9 cellular contexts compared by ENCODE assay signal in genomic region chr3:149016669-149017541, GRCh38. TPM values are rescaled to one million over a fixed set of nuclear protein-coding genes. Genes with fewer than 3 reads are reported as not detected.
DNase-seq lines count a peak whose midpoint lies in the region; ATAC-seq and TF ChIP-seq lines count a peak whose summit lies in the region.
"Had no signal": no experiment of that assay in that cellular context is flagged by ENCODE, and none has a peak within 500 bp of the region (broad histone marks: within the 10 kb centered on the region; RNA-seq: fewer than 3 reads in every experiment).

No MANE protein-coding gene starts in this region.

- peak overlapping the region; percentile 49 for H3K4me2 ChIP-seq in osteoblast (ENCODE audit: insufficient read depth, low read length)

- POLR2A ChIA-PET in CD8-positive, alpha-beta memory T cell (lab: Charles Lee), result interaction anchor here (0.6 kb wide), 1 partner anchor 62 kb away, joined by 3 read pairs; no protein-coding TSS in a partner anchor

- ATAC-seq in stimulated activated memory B cell treated with anti-CD40 and anti-IgM and Interleukin-4, amounts not matched to agents 10 μg/mL and 1 μg/mL and 100 μg/mL, for 72 hours, result no peak
- ATAC-seq in GM19324 (IDR thresholded peaks at IDR 0.05; ENCODE audit: low FRiP score, unreplicated experiment), result no peak

- H3K4me1 ChIP-seq in CD8-positive, alpha-beta memory T cell (ENCODE audit: insufficient read depth, low read length), result no peaks in the 10 kb centered on the region
- peaks cover 74% of the 10 kb centered on the region for H3K4me1 ChIP-seq in osteoblast (ENCODE audit: insufficient read depth, low read length)

- CTCF ChIA-PET in CD8-positive, alpha-beta memory T cell (lab: Charles Lee), result interaction anchor here (0.7 kb wide), 2 partner anchors 15 to 62 kb away, joined by 3 to 4 read pairs; no protein-coding TSS in a partner anchor

- H3K9me3 Mint-ChIP-seq in CD8-positive, alpha-beta memory T cell, result no peaks in the 10 kb centered on the region
- H3K9me3 Mint-ChIP-seq in stimulated activated memory B cell treated with anti-CD40 and anti-IgM and Interleukin-4, amounts not matched to agents 10 μg/mL and 1 μg/mL and 100 μg/mL, for 72 hours, result no peaks in the 10 kb centered on the region

- H3K4me1 Mint-ChIP-seq in CD8-positive, alpha-beta memory T cell, result peaks cover 68 to 77% (median 76%) of the 10 kb centered on the region in 3 donors
- no peaks in the 10 kb centered on the region for H3K4me1 Mint-ChIP-seq in stimulated activated memory B cell treated with anti-CD40 and anti-IgM and Interleukin-4, amounts not matched to agents 10 μg/mL and 1 μg/mL and 100 μg/mL, for 72 hours

- no peak overlapping the region for H2AFZ ChIP-seq in osteoblast (ENCODE audit: low read length)

- TF ChIP-seq CTCF in epithelial cell of proximal tubule (conservative IDR thresholded peaks at IDR 0.05; ENCODE audit: low read depth, low read length) (no peak), osteoblast (IDR thresholded peaks at IDR 0.05; ENCODE audit: extremely low read depth, low read depth, low read length) (no peak)

- no peak for DNase-seq in CD8-positive, alpha-beta memory T cell
- DNase-seq in RKO (ENCODE audit: low spot score) (peak; percentile 58), epithelial cell of proximal tubule (ENCODE audit: low read depth) (peak; percentile 25), osteoblast (ENCODE audit: insufficient read length, low spot score, missing footprints) (peak; percentile 85), ecto neural progenitor cell (ENCODE audit: low spot score) (no peak), superior temporal gyrus (ENCODE audit: extremely low spot score) (no peak)
- DNase-seq: stimulated activated CD4-positive, alpha-beta T cell treated with anti-CD3 and anti-CD28 coated beads, Interleukin-2, amount 100 ng/mL, for 24 hours had no signal

- peaks cover 21% of the 10 kb centered on the region for H3K79me2 ChIP-seq in osteoblast (ENCODE audit: insufficient read depth, low read length)

- H4K20me1 ChIP-seq in osteoblast (ENCODE audit: insufficient read depth, low read length), result peaks cover 3% of the 10 kb centered on the region

- peak overlapping the region in 5 of 7 donors; percentile 10 to 70 (median 42) for H3K4me3 Mint-ChIP-seq in CD8-positive, alpha-beta memory T cell
- no peak overlapping the region for H3K4me3 Mint-ChIP-seq in stimulated activated memory B cell treated with anti-CD40 and anti-IgM and Interleukin-4, amounts not matched to agents 10 μg/mL and 1 μg/mL and 100 μg/mL, for 72 hours

- peaks cover 13 to 63% (median 23%) of the 10 kb centered on the region in 3 donors for H3K36me3 Mint-ChIP-seq in CD8-positive, alpha-beta memory T cell
- H3K36me3 Mint-ChIP-seq in stimulated activated memory B cell treated with anti-CD40 and anti-IgM and Interleukin-4, amounts not matched to agents 10 μg/mL and 1 μg/mL and 100 μg/mL, for 72 hours, result peaks cover 59% of the 10 kb centered on the region

- H3K27me3 Mint-ChIP-seq in CD8-positive, alpha-beta memory T cell, result peaks cover 0 to 1% of the 10 kb centered on the region in 2 donors
- no peaks in the 10 kb centered on the region for H3K27me3 Mint-ChIP-seq in stimulated activated memory B cell treated with anti-CD40 and anti-IgM and Interleukin-4, amounts not matched to agents 10 μg/mL and 1 μg/mL and 100 μg/mL, for 72 hours

- H3K27me3 ChIP-seq in CD8-positive, alpha-beta memory T cell (ENCODE audit: insufficient read depth, low read length, poor library complexity, severe bottlenecking), result no peaks in the 10 kb centered on the region
- H3K27me3 ChIP-seq in osteoblast (ENCODE audit: insufficient read depth, low read length), result no peaks in the 10 kb centered on the region

- H3K27ac ChIP-seq in CD8-positive, alpha-beta memory T cell (ENCODE audit: low read depth, low read length), result no peak overlapping the region
- peak overlapping the region; percentile 85 for H3K27ac ChIP-seq in osteoblast (ENCODE audit: low read depth, low read length)

- peaks cover 5% of the 10 kb centered on the region for H3K36me3 ChIP-seq in CD8-positive, alpha-beta memory T cell (ENCODE audit: insufficient read depth, low read length)
- H3K36me3 ChIP-seq in osteoblast (ENCODE audit: insufficient read depth, low read length), result peaks cover 11% of the 10 kb centered on the region

- H3K9me3 ChIP-seq in CD8-positive, alpha-beta memory T cell (ENCODE audit: low read length), result no peaks in the 10 kb centered on the region
- H3K9me3 ChIP-seq in osteoblast (ENCODE audit: low read depth, low read length), result no peaks in the 10 kb centered on the region

- H3K4me3 ChIP-seq in CD8-positive, alpha-beta memory T cell (ENCODE audit: low read length), result no peak overlapping the region
- no peak overlapping the region for H3K4me3 ChIP-seq in epithelial cell of proximal tubule (ENCODE audit: low read depth, low read length)
- no peak overlapping the region for H3K4me3 ChIP-seq in osteoblast (ENCODE audit: insufficient read depth, low read length)

- H3K27ac Mint-ChIP-seq in CD8-positive, alpha-beta memory T cell, result peak overlapping the region in 7 of 8 donors; percentile 51 to 89 (median 75)
- H3K27ac Mint-ChIP-seq in stimulated activated memory B cell treated with anti-CD40 and anti-IgM and Interleukin-4, amounts not matched to agents 10 μg/mL and 1 μg/mL and 100 μg/mL, for 72 hours, result no peak overlapping the region

RNA-seq across cellular contexts. Expression of gene GYG1, which starts 25.6 kb away (rescaled TPM):
- 10 to 100 TPM; 31.9 to 35.0 TPM for total RNA-seq in CD8-positive, alpha-beta memory T cell
- polyA plus RNA-seq in CD8-positive, alpha-beta memory T cell, result 78.3 TPM
- total RNA-seq in epithelial cell of proximal tubule (18.0 and 40.8 TPM in 2 replicates), osteoblast (42.3 and 54.8 TPM in 2 replicates)

Comparison
In these comparisons a context has a peak if more than half of its experiments do, and no peak if none do; other contexts are left out.
1. DNase-seq: peak in RKO (single experiment), epithelial cell of proximal tubule (single experiment) and osteoblast (single experiment); none in CD8-positive, alpha-beta memory T cell (0 of 5), ecto neural progenitor cell (single experiment) and superior temporal gyrus (single experiment).